ENCODE assay signal across 9 cellular contexts in genomic region chr11:123559418-123559817, GRCh38.
DNase-seq lines count a peak whose midpoint lies in the region; ATAC-seq and TF ChIP-seq lines count a peak whose summit lies in the region.
"Had no signal": no experiment of that assay in that cellular context is flagged by ENCODE, and none has a peak within 500 bp of the region (broad histone marks: within the 10 kb centered on the region; RNA-seq: fewer than 3 reads in every experiment).

No MANE protein-coding gene starts in this region.

- H3K4me3 Mint-ChIP-seq in natural killer cell treated with Interleukin-12 subunit alpha and Interleukin-12 subunit beta and Interleukin-15 and Interleukin-18, amount 100 ng/mL, for 72 hours, result peak overlapping the region; percentile 78

- H3K36me3 ChIP-seq in PC-3 (ENCODE audit: low read depth, low read length), result no peaks in the 10 kb centered on the region

- POLR2A ChIA-PET in AG04449 (lab: Yijun Ruan, JAX) (interaction anchor here (0.7 to 2.3 kb wide), 2 partner anchors 13 to 85 kb away, joined by 3 to 10 read pairs; no protein-coding TSS in a partner anchor), PC-3 (lab: Charles Lee; ENCODE audit: unreplicated experiment) (interaction anchor here (0.6 kb wide), 1 partner anchor 41 kb away, joined by 3 read pairs; no protein-coding TSS in a partner anchor)

- no peak overlapping the region for H2AFZ ChIP-seq in PC-3 (ENCODE audit: low read length)

- no peak for DNase-seq in AG04449 (ENCODE audit: low read depth, low spot score)
- no peak for DNase-seq in natural killer cell treated with Interleukin-12 subunit alpha and Interleukin-12 subunit beta and Interleukin-15 and Interleukin-18, amount 100 ng/mL, for 72 hours (ENCODE audit: low spot score)
- DNase-seq in DMS153 (lab: John Stamatoyannopoulos, UW), result no peak
- DNase-seq in T-helper 1 cell, result no peak
- no peak for DNase-seq in NCI-H774 (lab: John Stamatoyannopoulos, UW)
- no peak for DNase-seq in PC-3
- DNase-seq: DND-41 had no signal

- no peak overlapping the region for H3K4me2 ChIP-seq in PC-3 (ENCODE audit: low read length)

- H3K9ac ChIP-seq in PC-3 (ENCODE audit: low read length), result no peak overlapping the region

- peak; percentile 18 for ATAC-seq in HG03442 (IDR thresholded peaks at IDR 0.05; ENCODE audit: unreplicated experiment)
- ATAC-seq in natural killer cell treated with Interleukin-12 subunit alpha and Interleukin-12 subunit beta and Interleukin-15 and Interleukin-18, amount 100 ng/mL, for 72 hours, result no peak
- no peak for ATAC-seq in PC-3

- CTCF ChIA-PET in AG04449 (lab: Yijun Ruan, JAX) (interaction anchor here (0.9 to 17.7 kb wide), 14 partner anchors 8 to 154 kb away, joined by 3 to 371 read pairs (median 6); no protein-coding TSS in a partner anchor), PC-3 (lab: Charles Lee) (no interaction called here)

- no peaks in the 10 kb centered on the region for H3K27me3 ChIP-seq in PC-3 (ENCODE audit: low read length)

- peak overlapping the region; percentile 90 for H3K27ac ChIP-seq in cingulate gyrus (ENCODE audit: low read depth, low read length)
- H3K27ac ChIP-seq in PC-3 (ENCODE audit: low read length), result no peak overlapping the region

- peaks cover 7 to 18% of the 10 kb centered on the region in 2 donors for H3K27me3 Mint-ChIP-seq in natural killer cell treated with Interleukin-12 subunit alpha and Interleukin-12 subunit beta and Interleukin-15 and Interleukin-18, amount 100 ng/mL, for 72 hours

- BruUV-seq in PC-3 (replicated peaks; lab: Mats Ljungman, UMichigan), result no TSS peak

- H3K27ac Mint-ChIP-seq in natural killer cell treated with Interleukin-12 subunit alpha and Interleukin-12 subunit beta and Interleukin-15 and Interleukin-18, amount 100 ng/mL, for 72 hours, result no peak overlapping the region

- no peaks in the 10 kb centered on the region; the same call in 1 of the 2 replicates for H4K20me1 ChIP-seq in PC-3 (ENCODE audit: low read length)

- H3K9me3 Mint-ChIP-seq in natural killer cell treated with Interleukin-12 subunit alpha and Interleukin-12 subunit beta and Interleukin-15 and Interleukin-18, amount 100 ng/mL, for 72 hours, result no peaks in the 10 kb centered on the region

- H3F3A ChIP-seq in PC-3 (ENCODE audit: low read length, unreplicated experiment), result no peaks in the 10 kb centered on the region

- H3K4me3 ChIP-seq in AG04449 (ENCODE audit: low read depth, low read length) (peak overlapping the region; percentile 48), PC-3 (ENCODE audit: low read length) (no peak overlapping the region)

- peaks cover 7% of the 10 kb centered on the region; the same call in 1 of the 2 replicates for H3K79me2 ChIP-seq in PC-3 (ENCODE audit: low read length)

- no peaks in the 10 kb centered on the region for H3K9me2 ChIP-seq in PC-3 (replicated peaks; ENCODE audit: low read length)

- H3K9me3 ChIP-seq in PC-3 (ENCODE audit: low read length), result no peaks in the 10 kb centered on the region

- H3K4me1 ChIP-seq in PC-3 (ENCODE audit: insufficient read depth, low read length), result no peaks in the 10 kb centered on the region; the same call in 1 of the 2 replicates

- H3K36me3 Mint-ChIP-seq in natural killer cell treated with Interleukin-12 subunit alpha and Interleukin-12 subunit beta and Interleukin-15 and Interleukin-18, amount 100 ng/mL, for 72 hours, result no peaks in the 10 kb centered on the region

- intact Hi-C loops in PC-3 (cut with micrococcal nuclease), result loop anchor here (10.0 kb wide), 1 partner anchor 155 kb away; no protein-coding TSS in a partner anchor

- H3K4me1 Mint-ChIP-seq in natural killer cell treated with Interleukin-12 subunit alpha and Interleukin-12 subunit beta and Interleukin-15 and Interleukin-18, amount 100 ng/mL, for 72 hours (ENCODE audit: low read depth in 2 of 2), result peaks cover 12 to 13% of the 10 kb centered on the region in 2 donors

- TF ChIP-seq CTCF in AG04449 (IDR thresholded peaks at IDR 0.05; ENCODE audit: insufficient read depth, low read length, missing control alignments), result peak; percentile 4
- no peak; the same call in 1 of the 2 replicates for TF ChIP-seq CTCF in PC-3 (conservative IDR thresholded peaks at IDR 0.05; ENCODE audit: low read depth, low read length)
